ENCODE assay signal across 12 cellular contexts in the genomic region with DNA sequence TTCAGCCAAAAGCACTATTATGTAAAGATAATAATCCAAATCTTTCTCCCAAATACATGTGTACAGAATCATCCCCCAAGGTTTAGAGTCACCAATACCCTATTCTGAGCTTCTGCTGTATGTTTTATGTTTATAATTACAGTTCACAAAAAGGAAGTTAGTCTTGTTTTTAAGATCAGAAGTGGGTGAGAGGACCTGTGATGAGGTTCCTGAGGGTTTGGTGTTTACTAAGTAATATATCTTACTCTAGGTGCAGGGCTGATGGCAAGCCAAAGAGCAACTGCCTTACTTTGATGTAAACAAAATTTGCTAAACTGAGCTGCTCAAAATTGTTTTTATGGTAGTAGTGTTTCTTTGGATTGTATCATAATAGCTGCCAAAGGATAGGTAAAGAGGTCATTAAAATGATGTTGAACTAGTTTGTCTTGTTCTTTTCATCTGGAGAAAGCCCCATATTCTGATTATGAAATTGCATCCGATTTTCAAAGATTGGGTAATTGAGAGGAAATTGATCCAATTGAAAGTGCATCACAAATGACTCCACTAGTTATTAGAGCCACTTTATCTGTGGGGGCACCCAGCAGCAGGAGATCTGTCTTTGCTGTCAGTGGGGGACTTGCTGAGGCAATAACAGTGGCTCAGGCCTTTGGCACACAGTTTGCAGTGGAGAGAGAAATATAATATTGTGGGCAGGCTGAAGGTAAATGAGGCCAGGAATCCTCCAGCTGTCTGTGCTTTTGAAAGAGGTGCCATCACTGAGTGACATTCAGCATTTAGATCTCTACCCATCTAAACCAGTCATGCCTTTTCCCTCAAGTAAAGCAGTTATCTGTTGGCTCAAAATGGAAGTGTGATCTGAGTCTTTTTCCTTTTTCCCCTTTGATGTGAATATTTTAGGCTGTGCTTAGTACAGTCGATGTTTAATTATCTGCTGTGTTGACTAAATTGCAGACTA. TPM values are rescaled to one million over a fixed set of nuclear protein-coding genes. Genes with fewer than 3 reads are reported as not detected.
DNase-seq lines count a peak whose midpoint lies in the region; ATAC-seq and TF ChIP-seq lines count a peak whose summit lies in the region.
"Had no signal": no experiment of that assay in that cellular context is flagged by ENCODE, and none has a peak within 500 bp of the region (broad histone marks: within the 10 kb centered on the region; RNA-seq: fewer than 3 reads in every experiment).

No MANE protein-coding gene starts in this region.

- ATAC-seq in activated CD8-positive, alpha-beta T cell treated with anti-CD3 and anti-CD28 coated beads for 36 hours: peak; percentile 37
- no peak for ATAC-seq in activated CD8-positive, alpha-beta T cell treated with anti-CD3 and anti-CD28 coated beads, Interleukin-2, amount 10 ng/mL, durations not matched to agents 7 days and 5 days
- ATAC-seq in T-cell (replicated peaks in 1 of 4): peak in 1 of 4 experiments; percentile 19
- no peak for ATAC-seq in naive thymus-derived CD4-positive, alpha-beta T cell
- ATAC-seq: GM23338 had no signal

- H3K27ac Mint-ChIP-seq in activated CD8-positive, alpha-beta T cell treated with anti-CD3 and anti-CD28 coated beads for 36 hours: peak overlapping the region; percentile 18
- H3K27ac Mint-ChIP-seq in activated CD8-positive, alpha-beta T cell treated with anti-CD3 and anti-CD28 coated beads, Interleukin-2, amount 10 ng/mL, durations not matched to agents 7 days and 5 days: no peak overlapping the region
- H3K27ac Mint-ChIP-seq in T-cell (peak overlapping the region; percentile 72 to 83), CD14-positive monocyte (no peak overlapping the region)
- peak overlapping the region; percentile 26 to 89 (median 65) for H3K27ac Mint-ChIP-seq in naive thymus-derived CD4-positive, alpha-beta T cell
- H3K27ac Mint-ChIP-seq: GM23338, memory B cell had no signal

- H3K9ac ChIP-seq in colonic mucosa (ENCODE audit: low read depth in 2 of 2, low read length in 2 of 2): no peak overlapping the region

- POLR2A ChIA-PET in activated CD8-positive, alpha-beta T cell treated with anti-CD3 and anti-CD28 coated beads for 36 hours (lab: Charles Lee): interaction anchor here (2.1 kb wide), 1 partner anchor 14 kb away, joined by 5 read pairs; a partner anchor contains a TSS
- POLR2A ChIA-PET in activated CD8-positive, alpha-beta T cell treated with anti-CD3 and anti-CD28 coated beads, Interleukin-2, amount 10 ng/mL, durations not matched to agents 7 days and 5 days (lab: Charles Lee): interaction anchor here (0.6 kb wide), 1 partner anchor 10 kb away, joined by 3 read pairs; no protein-coding TSS in a partner anchor
- POLR2A ChIA-PET in T-cell (lab: Charles Lee): no interaction called here
- POLR2A ChIA-PET in naive thymus-derived CD4-positive, alpha-beta T cell (lab: Charles Lee): no interaction called here

- TF ChIP-seq CTCF in activated CD8-positive, alpha-beta T cell treated with anti-CD3 and anti-CD28 coated beads for 36 hours (IDR thresholded peaks at IDR 0.05): no peak
- TF ChIP-seq CTCF in colonic mucosa (IDR thresholded peaks at IDR 0.05): no peak
- TF ChIP-seq CTCF in CD14-positive monocyte (IDR thresholded peaks at IDR 0.05): no peak

- H3K9me3 ChIP-seq in naive thymus-derived CD4-positive, alpha-beta T cell (ENCODE audit: control insufficient read depth in 2 of 3, low read length in 3 of 3): no peaks in the 10 kb centered on the region
- H3K9me3 ChIP-seq in colonic mucosa: no peaks in the 10 kb centered on the region

- intact Hi-C loops in activated CD8-positive, alpha-beta T cell treated with anti-CD3 and anti-CD28 coated beads for 36 hours (cut with micrococcal nuclease): no loop called here
- intact Hi-C loops in naive thymus-derived CD4-positive, alpha-beta T cell (cut with micrococcal nuclease): no loop called here
- intact Hi-C loops in colonic mucosa (cut with DNase I) (no loop called here), CD14-positive monocyte (cut with micrococcal nuclease) (no loop called here)

- no peak overlapping the region for H3K4me3 Mint-ChIP-seq in activated CD8-positive, alpha-beta T cell treated with anti-CD3 and anti-CD28 coated beads for 36 hours
- no peak overlapping the region for H3K4me3 Mint-ChIP-seq in activated CD8-positive, alpha-beta T cell treated with anti-CD3 and anti-CD28 coated beads, Interleukin-2, amount 10 ng/mL, durations not matched to agents 7 days and 5 days
- peak overlapping the region in 2 of 3 donors; percentile 29 to 33 for H3K4me3 Mint-ChIP-seq in T-cell
- H3K4me3 Mint-ChIP-seq in naive thymus-derived CD4-positive, alpha-beta T cell: peak overlapping the region in 8 of 10 donors; percentile 2 to 53 (median 46)
- no peak overlapping the region for H3K4me3 Mint-ChIP-seq in CD14-positive monocyte
- H3K4me3 Mint-ChIP-seq: GM23338, memory B cell had no signal

- peaks cover 0 to 4% of the 10 kb centered on the region in 2 donors for H3K4me1 ChIP-seq in naive thymus-derived CD4-positive, alpha-beta T cell (ENCODE audit: control insufficient read depth in 2 of 2, insufficient read depth in 2 of 2, low read length in 2 of 2)
- no peaks in the 10 kb centered on the region for H3K4me1 ChIP-seq in colonic mucosa

- peaks cover 32% of the 10 kb centered on the region for H3K4me1 Mint-ChIP-seq in activated CD8-positive, alpha-beta T cell treated with anti-CD3 and anti-CD28 coated beads for 36 hours (ENCODE audit: low read depth)
- H3K4me1 Mint-ChIP-seq in activated CD8-positive, alpha-beta T cell treated with anti-CD3 and anti-CD28 coated beads, Interleukin-2, amount 10 ng/mL, durations not matched to agents 7 days and 5 days (ENCODE audit: low read depth): peaks cover 15% of the 10 kb centered on the region
- H3K4me1 Mint-ChIP-seq in T-cell: peaks cover 31 to 38% (median 33%) of the 10 kb centered on the region in 3 donors
- H3K4me1 Mint-ChIP-seq in naive thymus-derived CD4-positive, alpha-beta T cell: peaks cover 20 to 40% (median 28%) of the 10 kb centered on the region in 7 donors
- H3K4me1 Mint-ChIP-seq in CD14-positive monocyte: no peaks in the 10 kb centered on the region

- CTCF ChIA-PET in activated CD8-positive, alpha-beta T cell treated with anti-CD3 and anti-CD28 coated beads for 36 hours (lab: Charles Lee): no interaction called here
- CTCF ChIA-PET in activated CD8-positive, alpha-beta T cell treated with anti-CD3 and anti-CD28 coated beads, Interleukin-2, amount 10 ng/mL, durations not matched to agents 7 days and 5 days (lab: Charles Lee): no interaction called here
- CTCF ChIA-PET in T-cell (lab: Charles Lee): no interaction called here
- CTCF ChIA-PET in naive thymus-derived CD4-positive, alpha-beta T cell (lab: Charles Lee): no interaction called here

- DNase-seq in activated CD8-positive, alpha-beta T cell treated with anti-CD3 and anti-CD28 coated beads for 36 hours: no peak
- no peak for DNase-seq in activated CD8-positive, alpha-beta T cell treated with anti-CD3 and anti-CD28 coated beads, Interleukin-2, amount 10 ng/mL, durations not matched to agents 7 days and 5 days
- DNase-seq in NCI-H1092 (lab: John Stamatoyannopoulos, UW): peak; percentile 1
- no peak for DNase-seq in T-cell
- DNase-seq in naive thymus-derived CD4-positive, alpha-beta T cell: no peak
- DNase-seq in colonic mucosa: no peak
- DNase-seq in CD14-positive monocyte (ENCODE audit: low spot score): no peak
- DNase-seq in superior temporal gyrus (ENCODE audit: extremely low spot score): no peak
- DNase-seq: activated CD4-positive, CD25-positive, alpha-beta regulatory T cell treated with anti-CD3 and anti-CD28 coated beads, Interleukin-2, amount 50 U/mL, for 72 hours; DND-41 had no signal

- H3K36me3 ChIP-seq in naive thymus-derived CD4-positive, alpha-beta T cell (ENCODE audit: control insufficient read depth in 2 of 3, insufficient read depth in 3 of 3, low read length in 3 of 3): peaks cover 0 to 31% (median 12%) of the 10 kb centered on the region in 3 experiments
- H3K36me3 ChIP-seq in colonic mucosa: peaks cover 16% of the 10 kb centered on the region

- H3K36me3 Mint-ChIP-seq in activated CD8-positive, alpha-beta T cell treated with anti-CD3 and anti-CD28 coated beads for 36 hours (ENCODE audit: low read depth): peaks cover 71% of the 10 kb centered on the region
- peaks cover 62% of the 10 kb centered on the region for H3K36me3 Mint-ChIP-seq in activated CD8-positive, alpha-beta T cell treated with anti-CD3 and anti-CD28 coated beads, Interleukin-2, amount 10 ng/mL, durations not matched to agents 7 days and 5 days (ENCODE audit: low read depth)
- H3K36me3 Mint-ChIP-seq in T-cell: peaks cover 68% of the 10 kb centered on the region
- H3K36me3 Mint-ChIP-seq in naive thymus-derived CD4-positive, alpha-beta T cell: peaks cover 29 to 75% (median 63%) of the 10 kb centered on the region in 5 donors
- H3K36me3 Mint-ChIP-seq in CD14-positive monocyte: peaks cover 20 to 21% of the 10 kb centered on the region in 2 donors

- no peak overlapping the region for H3K4me3 ChIP-seq in naive thymus-derived CD4-positive, alpha-beta T cell (ENCODE audit: low read length)
- H3K4me3 ChIP-seq in colonic mucosa: no peak overlapping the region
- H3K4me3 ChIP-seq: GM23338 had no signal

- no peak overlapping the region for H3K27ac ChIP-seq in naive thymus-derived CD4-positive, alpha-beta T cell (ENCODE audit: low read depth, low read length)
- no peak overlapping the region for H3K27ac ChIP-seq in colonic mucosa

- H3K27me3 Mint-ChIP-seq in activated CD8-positive, alpha-beta T cell treated with anti-CD3 and anti-CD28 coated beads for 36 hours: no peaks in the 10 kb centered on the region
- no peaks in the 10 kb centered on the region for H3K27me3 Mint-ChIP-seq in activated CD8-positive, alpha-beta T cell treated with anti-CD3 and anti-CD28 coated beads, Interleukin-2, amount 10 ng/mL, durations not matched to agents 7 days and 5 days (ENCODE audit: low read depth)
- H3K27me3 Mint-ChIP-seq in T-cell (no peaks in the 10 kb centered on the region), CD14-positive monocyte (ENCODE audit: low read depth in 3 of 3) (no peaks in the 10 kb centered on the region)
- H3K27me3 Mint-ChIP-seq in naive thymus-derived CD4-positive, alpha-beta T cell: no peaks in the 10 kb centered on the region
- H3K27me3 Mint-ChIP-seq: memory B cell had no signal

- H3K27me3 ChIP-seq in naive thymus-derived CD4-positive, alpha-beta T cell (ENCODE audit: control insufficient read depth in 2 of 2, insufficient read depth in 2 of 2, low read length in 2 of 2): no peaks in the 10 kb centered on the region
- no peaks in the 10 kb centered on the region for H3K27me3 ChIP-seq in colonic mucosa

- peaks cover 13% of the 10 kb centered on the region for H3K9me3 Mint-ChIP-seq in activated CD8-positive, alpha-beta T cell treated with anti-CD3 and anti-CD28 coated beads for 36 hours
- H3K9me3 Mint-ChIP-seq in activated CD8-positive, alpha-beta T cell treated with anti-CD3 and anti-CD28 coated beads, Interleukin-2, amount 10 ng/mL, durations not matched to agents 7 days and 5 days (ENCODE audit: insufficient read depth): no peaks in the 10 kb centered on the region
- H3K9me3 Mint-ChIP-seq in T-cell (peaks cover 0 to 5% (median 2%) of the 10 kb centered on the region in 3 donors), CD14-positive monocyte (peaks cover 0 to 7% (median 1%) of the 10 kb centered on the region in 7 donors)
- H3K9me3 Mint-ChIP-seq in naive thymus-derived CD4-positive, alpha-beta T cell: peaks cover 0 to 37% (median 9%) of the 10 kb centered on the region in 11 donors
- H3K9me3 Mint-ChIP-seq: GM23338, memory B cell had no signal

RNA-seq across cellular contexts. Expression of a gene that starts 14.1 kb away (rescaled TPM):
- total RNA-seq in activated CD8-positive, alpha-beta T cell treated with anti-CD3 and anti-CD28 coated beads for 36 hours: 10 to 100 TPM; 14.6 to 15.0 TPM
- total RNA-seq in activated CD8-positive, alpha-beta T cell treated with anti-CD3 and anti-CD28 coated beads, Interleukin-2, amount 10 ng/mL, durations not matched to agents 7 days and 5 days: 10 to 100 TPM; 17.5 to 18.2 TPM
- total RNA-seq in T-cell (10 to 100 TPM in 4 of 5 donors, 1 to 10 TPM in 1; 7.7 to 23.4 (median 19.8) TPM), colonic mucosa (10 to 100 TPM; 17.1 to 17.2 TPM)
- total RNA-seq in naive thymus-derived CD4-positive, alpha-beta T cell: 10 to 100 TPM in 4 of 5 experiments, 1 to 10 TPM in 1; 5.9 to 19.1 (median 16.8) TPM
- polyA plus RNA-seq in naive thymus-derived CD4-positive, alpha-beta T cell: 10 to 100 TPM; 11.7 to 19.7 TPM
- polyA plus RNA-seq in CD14-positive monocyte: 1 to 10 TPM; 1.3 to 1.4 TPM

Comparison
In these comparisons a context has a peak if more than half of its experiments do, and no peak if none do; other contexts are left out.
1. H3K27ac Mint-ChIP-seq: peak in activated CD8-positive, alpha-beta T cell treated with anti-CD3 and anti-CD28 coated beads for 36 hours (single experiment), T-cell (2 of 2) and naive thymus-derived CD4-positive, alpha-beta T cell (9 of 9); none in activated CD8-positive, alpha-beta T cell treated with anti-CD3 and anti-CD28 coated beads, Interleukin-2, amount 10 ng/mL, durations not matched to agents 7 days and 5 days (single experiment) and CD14-positive monocyte (0 of 7).
2. H3K4me3 Mint-ChIP-seq: peak in T-cell (2 of 3) and naive thymus-derived CD4-positive, alpha-beta T cell (8 of 10); none in activated CD8-positive, alpha-beta T cell treated with anti-CD3 and anti-CD28 coated beads for 36 hours (single experiment), activated CD8-positive, alpha-beta T cell treated with anti-CD3 and anti-CD28 coated beads, Interleukin-2, amount 10 ng/mL, durations not matched to agents 7 days and 5 days (single experiment) and CD14-positive monocyte (0 of 2).
3. POLR2A ChIA-PET loops: an anchor here in activated CD8-positive, alpha-beta T cell treated with anti-CD3 and anti-CD28 coated beads for 36 hours (2.1 kb wide) and activated CD8-positive, alpha-beta T cell treated with anti-CD3 and anti-CD28 coated beads, Interleukin-2, amount 10 ng/mL, durations not matched to agents 7 days and 5 days (0.6 kb wide); none called in T-cell and naive thymus-derived CD4-positive, alpha-beta T cell.